ENCODE assay signal across 8 cellular contexts in genomic region chr10:97894092-97894491, GRCh38. TPM values are rescaled to one million over a fixed set of nuclear protein-coding genes. Genes with fewer than 3 reads are reported as not detected.
"Had no signal": no experiment of that assay in that cellular context is flagged by ENCODE, and none has a peak within 500 bp of the region (broad histone marks: within the 10 kb centered on the region; RNA-seq: fewer than 3 reads in every experiment).

No MANE protein-coding gene starts in this region.

- H3K27ac ChIP-seq: GM23248 had no signal

- H3K9me3 ChIP-seq: HAP-1 had no signal

- H3K4me3 ChIP-seq: GM23248, HAP-1, K562 had no signal

- H3K36me3 ChIP-seq: HAP-1 had no signal

- H3K4me1 ChIP-seq: HAP-1 had no signal

- ATAC-seq: HCT116, K562 had no signal

- DNase-seq: GM23248, GOT3, H7, IMR-90, KG1 had no signal

RNA-seq across cellular contexts. Expression of gene GOLGA7B, which starts 44.4 kb away (rescaled TPM):
- total RNA-seq: GM23248, H7, IMR-90 had no signal
